In genomic region chr15:78978601-78979179, GRCh38 we compare ENCODE assay signal across 17 cellular contexts. TPM values are rescaled to one million over a fixed set of nuclear protein-coding genes. Genes with fewer than 3 reads are reported as not detected.
DNase-seq lines count a peak whose midpoint lies in the region; ATAC-seq and TF ChIP-seq lines count a peak whose summit lies in the region.
"Had no signal": no experiment of that assay in that cellular context is flagged by ENCODE, and none has a peak within 500 bp of the region (broad histone marks: within the 10 kb centered on the region; RNA-seq: fewer than 3 reads in every experiment).

No MANE protein-coding gene starts in this region.

- ATAC-seq in central memory CD8-positive, alpha-beta T cell (replicated peaks; ENCODE audit: extremely low read depth, poor library complexity, severe bottlenecking) = no peak
- no peak for ATAC-seq in GM21367 (IDR thresholded peaks at IDR 0.05; ENCODE audit: unreplicated experiment)

- no peak overlapping the region for H2BK120ac ChIP-seq in trophoblast cell (ENCODE audit: insufficient read depth, low read length, poor library complexity)

- H4K91ac ChIP-seq in trophoblast cell (ENCODE audit: low read depth, low read length) = no peak overlapping the region

- H3K9me3 Mint-ChIP-seq in central memory CD8-positive, alpha-beta T cell = no peaks in the 10 kb centered on the region
- H3K9me3 Mint-ChIP-seq: activated naive CD4-positive, alpha-beta T cell treated with anti-CD3 and anti-CD28 coated beads, Interleukin-2, amount 50 U/mL, for 24 hours; brain had no signal

- H2BK12ac ChIP-seq in trophoblast cell (ENCODE audit: low read length) = no peak overlapping the region

- no peak overlapping the region for H2AFZ ChIP-seq in trophoblast cell (ENCODE audit: insufficient read depth, low read length, poor library complexity)

- H3K23ac ChIP-seq in trophoblast cell (ENCODE audit: low read length) = no peak overlapping the region

- no peak overlapping the region for H2AK5ac ChIP-seq in trophoblast cell (ENCODE audit: low read length)

- peak; percentile 72 for DNase-seq in GM12865 (ENCODE audit: low read depth)
- no peak for DNase-seq in central memory CD8-positive, alpha-beta T cell (ENCODE audit: low spot score in 2 of 2)
- DNase-seq in trophoblast cell = no peak
- DNase-seq in activated naive CD4-positive, alpha-beta T cell treated with Interleukin-2 at 50 U/mL for 16 hours = no peak
- DNase-seq in RKO (ENCODE audit: low spot score) = no peak
- DNase-seq: activated CD4-positive, alpha-beta T cell treated with anti-CD3 and anti-CD28 coated beads for 48 hours; AML-193; foreskin melanocyte; NCI-H1092 treated with DMSO at 0.1 percent for 48 hours; NCI-H2107; NCI-H69; SK-N-SH; testis had no signal

- H3K4me1 ChIP-seq in HEK293 (ENCODE audit: control insufficient read depth, insufficient read depth, low read length) (no peaks in the 10 kb centered on the region), trophoblast cell (ENCODE audit: control insufficient read depth in 1 of 2, insufficient read depth in 2 of 2, low read length in 2 of 2) (peaks cover 0 to 3% of the 10 kb centered on the region in 2 experiments)

- peaks cover 2% of the 10 kb centered on the region for H3K36me3 Mint-ChIP-seq in central memory CD8-positive, alpha-beta T cell (ENCODE audit: insufficient read depth)
- H3K36me3 Mint-ChIP-seq: activated naive CD4-positive, alpha-beta T cell treated with anti-CD3 and anti-CD28 coated beads, Interleukin-2, amount 50 U/mL, for 24 hours; brain had no signal

- no peak overlapping the region for H2BK5ac ChIP-seq in trophoblast cell (ENCODE audit: low read depth, low read length, poor library complexity)

- WGBS in trophoblast cell (ENCODE audit: extremely low coverage, insufficient coverage, insufficient read length) = no CpG with 5 or more reads among the region's 19 CpGs

- peak overlapping the region; percentile 78 for H3K27ac Mint-ChIP-seq in central memory CD8-positive, alpha-beta T cell (ENCODE audit: low read depth)
- H3K27ac Mint-ChIP-seq: activated naive CD4-positive, alpha-beta T cell treated with anti-CD3 and anti-CD28 coated beads, Interleukin-2, amount 50 U/mL, for 24 hours had no signal

- H3K4me3 Mint-ChIP-seq in central memory CD8-positive, alpha-beta T cell = no peak overlapping the region
- H3K4me3 Mint-ChIP-seq: activated naive CD4-positive, alpha-beta T cell treated with anti-CD3 and anti-CD28 coated beads, Interleukin-2, amount 50 U/mL, for 24 hours; brain had no signal

- CTCF ChIA-PET in HEK293 (lab: Yijun Ruan, JAX) = interaction anchor here (0.6 to 8.5 kb wide), 19 partner anchors 9 to 206 kb away, joined by 3 to 157 read pairs (median 6); partner anchors contain the start of gene ADAMTS7

- H3K36me3 ChIP-seq in HEK293 (ENCODE audit: control insufficient read depth in 2 of 2, insufficient read depth in 1 of 2, low read length in 2 of 2) = no peaks in the 10 kb centered on the region
- no peaks in the 10 kb centered on the region for H3K36me3 ChIP-seq in trophoblast cell (ENCODE audit: control insufficient read depth in 1 of 2, insufficient read depth in 2 of 2, low read length in 2 of 2)

- no peak for TF ChIP-seq CTCF in GM12865 (IDR thresholded peaks at IDR 0.05; ENCODE audit: insufficient read depth, low read depth, low read length, missing control alignments)
- TF ChIP-seq CTCF in HEK293 (tag by site-specific recombination; IDR thresholded peaks at IDR 0.05) = no peak

- no peak overlapping the region for H3K4me2 ChIP-seq in trophoblast cell (ENCODE audit: low read length)
- H3K4me2 ChIP-seq: SK-N-SH had no signal

- POLR2A ChIA-PET in HEK293 (lab: Yijun Ruan, JAX) = interaction anchor here (0.8 kb wide), 1 partner anchor 105 kb away, joined by 4 read pairs; no protein-coding TSS in a partner anchor

- no peak overlapping the region for H3K14ac ChIP-seq in trophoblast cell (ENCODE audit: low read length)

- no peak overlapping the region for H3K18ac ChIP-seq in trophoblast cell (ENCODE audit: low read length)

- H3K9ac ChIP-seq in trophoblast cell (ENCODE audit: low read length) = no peak overlapping the region
- H3K9ac ChIP-seq: SK-N-SH had no signal

- no peaks in the 10 kb centered on the region for H3K4me1 Mint-ChIP-seq in central memory CD8-positive, alpha-beta T cell
- H3K4me1 Mint-ChIP-seq: activated naive CD4-positive, alpha-beta T cell treated with anti-CD3 and anti-CD28 coated beads, Interleukin-2, amount 50 U/mL, for 24 hours had no signal

- H3K27ac ChIP-seq in HEK293 (ENCODE audit: extremely low read depth, low read depth, low read length) (no peak overlapping the region), trophoblast cell (ENCODE audit: low read depth, low read length) (no peak overlapping the region)
- H3K27ac ChIP-seq: testis had no signal

- peak overlapping the region; percentile 40 for H4K8ac ChIP-seq in trophoblast cell (ENCODE audit: low read depth, low read length)

- peaks cover 31% of the 10 kb centered on the region for H3K27me3 Mint-ChIP-seq in central memory CD8-positive, alpha-beta T cell
- H3K27me3 Mint-ChIP-seq: brain had no signal

- no peaks in the 10 kb centered on the region for H3K79me2 ChIP-seq in trophoblast cell (ENCODE audit: control insufficient read depth, insufficient read depth, low read length, poor library complexity)

- H3K4me3 ChIP-seq in GM12865 (ENCODE audit: low read depth, low read length) (peak overlapping the region; percentile 81), HEK293 (ENCODE audit: low read depth, low read length) (no peak overlapping the region), trophoblast cell (ENCODE audit: low read depth, low read length) (no peak overlapping the region)
- H3K4me3 ChIP-seq: testis had no signal

- H3K4ac ChIP-seq in trophoblast cell (ENCODE audit: low read depth, low read length) = no peak overlapping the region

- H3K27me3 ChIP-seq in trophoblast cell (ENCODE audit: insufficient read depth, low read length) = no peaks in the 10 kb centered on the region
- H3K27me3 ChIP-seq: testis had no signal

- no peak overlapping the region for H4K12ac ChIP-seq in trophoblast cell (ENCODE audit: low read depth, low read length)

- H3K9me3 ChIP-seq in HEK293 (ENCODE audit: control insufficient read depth, insufficient read depth, low read depth, low read length) = no peaks in the 10 kb centered on the region
- H3K9me3 ChIP-seq in trophoblast cell (ENCODE audit: insufficient read depth, low read depth, low read length) = no peaks in the 10 kb centered on the region
- H3K9me3 ChIP-seq: SK-N-SH, testis had no signal

- H3K79me1 ChIP-seq in trophoblast cell (ENCODE audit: low read length) = no peaks in the 10 kb centered on the region

TF ChIP-seq in HEK293, 187 proteins besides CTCF, POLR2A, EP300 and RAD21:
- TF ChIP-seq EGR2 (tag by site-specific recombination; IDR thresholded peaks at IDR 0.05; ENCODE audit: low read depth) (0 out of 2 replicates have a peak, but pooled peaks have one; percentile 16), ZNF132 (tag by site-specific recombination; IDR thresholded peaks at IDR 0.05; ENCODE audit: borderline replicate concordance) (no peak), ZBTB48 (tag by site-specific recombination; IDR thresholded peaks at IDR 0.05) (no peak)

RNA-seq across cellular contexts. Expression of gene CTSH, which starts 33.8 kb away (rescaled TPM):
- polyA plus RNA-seq in trophoblast cell (2013) = 73.2 and 80.7 TPM in 2 replicates
